16 cellular contexts compared by ENCODE assay signal in genomic region chr4:155402941-155403340, GRCh38. TPM values are rescaled to one million over a fixed set of nuclear protein-coding genes. Genes with fewer than 3 reads are reported as not detected.
DNase-seq lines count a peak whose midpoint lies in the region; TF ChIP-seq lines count a peak whose summit lies in the region.
"Had no signal": no experiment of that assay in that cellular context is flagged by ENCODE, and none has a peak within 500 bp of the region (broad histone marks: within the 10 kb centered on the region; RNA-seq: fewer than 3 reads in every experiment).

No MANE protein-coding gene starts in this region.

- H3K27me3 Mint-ChIP-seq in nephron progenitor cell (ENCODE audit: low read depth, poor library complexity): peaks cover 21% of the 10 kb centered on the region

- no peak overlapping the region for H3K4me3 Mint-ChIP-seq in nephron progenitor cell
- H3K4me3 Mint-ChIP-seq: CD8-positive, alpha-beta memory T cell had no signal

- TF ChIP-seq CTCF in nephron progenitor cell (IDR thresholded peaks at IDR 0.05): no peak

- in situ Hi-C loops in ACHN (cut with HindIII; ENCODE audit: low pct_ligation_motif_present, low pct_unique_long_range_greater_than_20kb, low sequenced_read_pairs): loop anchor here (25.0 kb wide), 1 partner anchor 384 kb away; no protein-coding TSS in a partner anchor

- peak overlapping the region; percentile 16 for H3K27ac Mint-ChIP-seq in nephron progenitor cell
- H3K27ac Mint-ChIP-seq: CD8-positive, alpha-beta memory T cell had no signal

- no peaks in the 10 kb centered on the region for H3K36me3 Mint-ChIP-seq in nephron progenitor cell (ENCODE audit: low read depth)
- H3K36me3 Mint-ChIP-seq: CD8-positive, alpha-beta memory T cell had no signal

- peak; percentile 49 for DNase-seq in ACHN
- peak; percentile 9 for DNase-seq in SK-N-DZ (ENCODE audit: low spot score)
- peak; percentile 58 for DNase-seq in glomerular visceral epithelial cell (ENCODE audit: extremely low spot score)
- DNase-seq in nephron progenitor cell: no peak
- no peak for DNase-seq in amygdala (lab: John Stamatoyannopoulos, UW)
- DNase-seq in middle frontal gyrus (ENCODE audit: extremely low spot score, low spot score): no peak
- DNase-seq in HuH-7 (ENCODE audit: low spot score): no peak
- no peak for DNase-seq in H4 (ENCODE audit: low spot score)
- DNase-seq: 8988T; CD8-positive, alpha-beta memory T cell; GOT3; NCI-H1092; NCI-H1694; NCI-H2107; NCI-H2227 treated with DMSO at 0.1 percent for 48 hours; NCI-H524 had no signal

- no peaks in the 10 kb centered on the region for H3K4me1 Mint-ChIP-seq in nephron progenitor cell
- H3K4me1 Mint-ChIP-seq: CD8-positive, alpha-beta memory T cell had no signal

- H3K9me3 Mint-ChIP-seq in nephron progenitor cell: no peaks in the 10 kb centered on the region

RNA-seq across cellular contexts. Expression of gene MAP9, which starts 26.2 kb away (rescaled TPM):
- polyA plus RNA-seq in SK-N-DZ (2014; cell fraction: cytosol; rRNA removed): 7.4 and 7.8 TPM in 2 replicates
- 9.7 and 11.0 TPM in 2 replicates for polyA plus RNA-seq in SK-N-DZ (2014; cell fraction: nucleus; rRNA removed)
- 9.9 and 15.2 TPM in 2 replicates for total RNA-seq in H4 (2014; rRNA removed; shearing (Covaris generic))

Comparison
In these comparisons a context has a peak if more than half of its experiments do, and no peak if none do; other contexts are left out.
1. DNase-seq: peak in ACHN (single experiment), SK-N-DZ (single experiment) and glomerular visceral epithelial cell (single experiment); none in nephron progenitor cell (single experiment), amygdala (0 of 56), middle frontal gyrus (single experiment), HuH-7 (single experiment) and H4 (single experiment).